23 cellular contexts compared by ENCODE assay signal in the genomic region with DNA sequence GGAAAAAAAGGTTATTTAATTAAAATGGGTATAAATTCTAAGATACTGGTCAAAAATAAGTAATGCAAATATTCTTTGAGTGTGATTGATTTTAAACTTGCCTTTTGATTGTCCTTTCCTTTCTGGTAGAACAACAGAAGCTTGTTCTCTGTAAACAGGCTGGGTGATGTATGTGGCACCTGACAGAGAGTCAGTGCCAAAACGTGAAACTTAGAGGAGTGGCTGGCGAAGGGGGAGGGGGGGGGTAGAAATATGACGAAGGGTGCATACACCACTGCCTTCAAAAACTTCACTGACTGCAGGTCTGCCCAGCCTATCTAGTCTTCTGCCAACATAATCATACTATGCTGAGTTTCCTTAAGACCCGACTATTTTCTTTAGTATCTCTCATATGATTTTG.
"Had no signal": no experiment of that assay in that cellular context is flagged by ENCODE, and none has a peak within 500 bp of the region (broad histone marks: within the 10 kb centered on the region; RNA-seq: fewer than 3 reads in every experiment).

No MANE protein-coding gene starts in this region.

- FAIRE-seq: astrocyte had no signal

- H3K27ac Mint-ChIP-seq: activated B cell treated with CpG ODN at 0.5 μM for 24 hours; activated CD4-positive, alpha-beta memory T cell treated with anti-CD3 and anti-CD28 coated beads for 36 hours; activated CD4-positive, alpha-beta T cell treated with anti-CD3 and anti-CD28 coated beads, Interleukin-2, amount 10 ng/mL, durations not matched to agents 7 days and 5 days; activated naive CD4-positive, alpha-beta T cell treated with anti-CD3 and anti-CD28 coated beads for 36 hours; activated naive CD8-positive, alpha-beta T cell; T-helper 17 cell had no signal

- H3K9me3 ChIP-seq: SJCRH30 had no signal

- H3K9me3 Mint-ChIP-seq: activated CD4-positive, alpha-beta T cell treated with anti-CD3 and anti-CD28 coated beads, Interleukin-2, amount 10 ng/mL, durations not matched to agents 7 days and 5 days had no signal

- H3K27ac ChIP-seq: brain microvascular endothelial cell had no signal

- H3K27me3 Mint-ChIP-seq: activated B cell treated with CpG ODN at 0.5 μM for 24 hours; activated CD4-positive, alpha-beta memory T cell treated with anti-CD3 and anti-CD28 coated beads for 36 hours; activated CD4-positive, alpha-beta T cell treated with anti-CD3 and anti-CD28 coated beads, Interleukin-2, amount 10 ng/mL, durations not matched to agents 7 days and 5 days; activated naive CD8-positive, alpha-beta T cell; T-helper 17 cell had no signal

- H3K27me3 ChIP-seq: brain microvascular endothelial cell, SJCRH30 had no signal

- ATAC-seq: activated T-cell treated with anti-CD3 and anti-CD28 coated beads, Interleukin-2, amount 50 U/mL, for 4 hours; T-helper 17 cell had no signal

- DNase-seq: activated B cell treated with CpG ODN at 0.5 μM for 24 hours; activated CD4-positive, alpha-beta memory T cell treated with anti-CD3 and anti-CD28 coated beads for 36 hours; activated CD4-positive, alpha-beta T cell treated with anti-CD3 and anti-CD28 coated beads for 1 hour; activated CD4-positive, alpha-beta T cell treated with anti-CD3 and anti-CD28 coated beads, Interleukin-2, amount 10 ng/mL, durations not matched to agents 7 days and 5 days; activated CD8-positive, alpha-beta memory T cell treated with anti-CD3 and anti-CD28 coated beads for 24 hours; activated gamma-delta T cell; activated naive CD4-positive, alpha-beta T cell treated with anti-CD3 and anti-CD28 coated beads for 36 hours; activated T-cell treated with anti-CD3 and anti-CD28 coated beads, Interleukin-2, amount 50 U/mL, for 4 hours; brain microvascular endothelial cell; IMR-90; Kasumi-1; KBM-7; NCI-H1092; NCI-H1930; NCI-H345; NCI-H510A; NCI-H526 treated with DMSO at 0.1 percent for 48 hours; Right ventricle myocardium superior; T-helper 17 cell; T-helper 9 cell had no signal

- H3K4me3 ChIP-seq: SJCRH30 had no signal

- H3K4me1 Mint-ChIP-seq: activated B cell treated with CpG ODN at 0.5 μM for 24 hours; activated CD4-positive, alpha-beta T cell treated with anti-CD3 and anti-CD28 coated beads, Interleukin-2, amount 10 ng/mL, durations not matched to agents 7 days and 5 days; T-helper 17 cell had no signal

- H3K36me3 ChIP-seq: brain microvascular endothelial cell, SJCRH30 had no signal

- H3K36me3 Mint-ChIP-seq: activated CD4-positive, alpha-beta memory T cell treated with anti-CD3 and anti-CD28 coated beads for 36 hours; activated naive CD8-positive, alpha-beta T cell had no signal

- H3K4me3 Mint-ChIP-seq: activated B cell treated with CpG ODN at 0.5 μM for 24 hours; activated CD4-positive, alpha-beta memory T cell treated with anti-CD3 and anti-CD28 coated beads for 36 hours; activated CD4-positive, alpha-beta T cell treated with anti-CD3 and anti-CD28 coated beads, Interleukin-2, amount 10 ng/mL, durations not matched to agents 7 days and 5 days; activated naive CD4-positive, alpha-beta T cell treated with anti-CD3 and anti-CD28 coated beads for 36 hours; activated naive CD8-positive, alpha-beta T cell; activated T-cell treated with anti-CD3 and anti-CD28 coated beads, Interleukin-2, amount 50 U/mL, for 4 hours; T-helper 17 cell had no signal
